21 cellular contexts compared by ENCODE assay signal in the genomic region with DNA sequence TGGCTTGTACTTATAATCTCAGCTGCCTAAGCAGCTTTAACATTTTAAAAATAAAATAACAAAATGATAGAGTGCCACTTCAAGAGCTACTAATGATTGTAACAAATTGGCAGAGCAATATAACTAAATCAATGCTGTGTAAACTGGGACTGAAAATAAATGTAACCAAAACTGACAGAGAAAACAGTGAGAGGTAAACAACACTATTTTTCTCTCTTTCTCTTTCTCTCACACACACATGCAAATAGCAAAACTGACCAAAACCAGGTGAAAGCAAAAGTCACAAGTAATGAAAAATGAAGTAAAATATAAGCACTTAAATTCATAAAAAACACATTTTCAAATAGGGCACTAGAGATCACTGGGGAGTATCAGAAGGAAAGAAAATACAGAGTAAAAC.
DNase-seq lines count a peak whose midpoint lies in the region; ATAC-seq and TF ChIP-seq lines count a peak whose summit lies in the region.
"Had no signal": no experiment of that assay in that cellular context is flagged by ENCODE, and none has a peak within 500 bp of the region (broad histone marks: within the 10 kb centered on the region; RNA-seq: fewer than 3 reads in every experiment).

No MANE protein-coding gene starts in this region.

- H3K9me3 ChIP-seq in heart left ventricle, result no peaks in the 10 kb centered on the region
- H3K9me3 ChIP-seq: heart right ventricle, right lobe of liver, upper lobe of right lung had no signal

- H3K4me1 ChIP-seq in heart left ventricle, result peaks cover 0 to 10% (median 0%) of the 10 kb centered on the region in 12 donors
- H3K4me1 ChIP-seq: right lobe of liver, upper lobe of right lung had no signal

- CTCF ChIA-PET in activated CD8-positive, alpha-beta T cell treated with anti-CD3 and anti-CD28 coated beads, Interleukin-2, amount 10 ng/mL, durations not matched to agents 7 days and 5 days (lab: Charles Lee), result interaction anchor here (1.4 kb wide), 1 partner anchor 27 kb away, joined by 4 read pairs; no protein-coding TSS in a partner anchor

- H3K27ac Mint-ChIP-seq in activated T-cell treated with anti-CD3 and anti-CD28 coated beads, Interleukin-2, amount 50 U/mL, for 72 hours, result peak overlapping the region; percentile 73
- H3K27ac Mint-ChIP-seq in activated CD8-positive, alpha-beta T cell treated with anti-CD3 and anti-CD28 coated beads, Interleukin-2, amount 10 ng/mL, durations not matched to agents 7 days and 5 days, result peak overlapping the region; percentile 54
- no peak overlapping the region for H3K27ac Mint-ChIP-seq in stimulated activated effector memory CD8-positive, alpha-beta T cell treated with anti-CD3 and anti-CD28 coated beads, Interleukin-12 subunit alpha, Interleukin-12 subunit beta, amount 100 ng/mL, for 72 hours
- H3K27ac Mint-ChIP-seq: mesothelial cell of epicardium, nephron progenitor cell had no signal

- H3K4me3 ChIP-seq in heart left ventricle, result no peak overlapping the region
- H3K4me3 ChIP-seq: heart right ventricle, right lobe of liver, upper lobe of right lung had no signal

- intact Hi-C loops in heart left ventricle (cut with DNase I), result no loop called here

- H3K27ac ChIP-seq in heart left ventricle, result no peak overlapping the region
- H3K27ac ChIP-seq: heart right ventricle, right lobe of liver, upper lobe of right lung had no signal

- peaks cover 0 to 34% (median 0%) of the 10 kb centered on the region in 9 donors for H3K36me3 ChIP-seq in heart left ventricle
- H3K36me3 ChIP-seq: right lobe of liver had no signal

- ATAC-seq in activated T-cell treated with anti-CD3 and anti-CD28 coated beads, Interleukin-2, amount 50 U/mL, for 72 hours (replicated peaks in 1 of 2), result no peak
- ATAC-seq in GM21447 (IDR thresholded peaks at IDR 0.05; ENCODE audit: unreplicated experiment) (peak; percentile 60), HG03095 (IDR thresholded peaks at IDR 0.05; ENCODE audit: unreplicated experiment) (no peak), heart left ventricle (no peak)
- no peak for ATAC-seq in activated CD8-positive, alpha-beta T cell treated with anti-CD3 and anti-CD28 coated beads, Interleukin-2, amount 10 ng/mL, durations not matched to agents 7 days and 5 days
- ATAC-seq in stimulated activated effector memory CD8-positive, alpha-beta T cell treated with anti-CD3 and anti-CD28 coated beads, Interleukin-12 subunit alpha, Interleukin-12 subunit beta, amount 100 ng/mL, for 72 hours, result no peak
- ATAC-seq: HCT116, heart right ventricle, right lobe of liver, SK-N-SH treated with all-trans-retinoic acid at 6 μM for 48 hours, upper lobe of right lung had no signal

- H3K4me1 Mint-ChIP-seq in activated T-cell treated with anti-CD3 and anti-CD28 coated beads, Interleukin-2, amount 50 U/mL, for 72 hours (ENCODE audit: low read depth), result no peaks in the 10 kb centered on the region
- peaks cover 17% of the 10 kb centered on the region for H3K4me1 Mint-ChIP-seq in activated CD8-positive, alpha-beta T cell treated with anti-CD3 and anti-CD28 coated beads, Interleukin-2, amount 10 ng/mL, durations not matched to agents 7 days and 5 days (ENCODE audit: low read depth)
- H3K4me1 Mint-ChIP-seq in stimulated activated effector memory CD8-positive, alpha-beta T cell treated with anti-CD3 and anti-CD28 coated beads, Interleukin-12 subunit alpha, Interleukin-12 subunit beta, amount 100 ng/mL, for 72 hours, result peaks cover 15% of the 10 kb centered on the region
- H3K4me1 Mint-ChIP-seq: mesothelial cell of epicardium, nephron progenitor cell had no signal

- TF ChIP-seq POLR2A in heart left ventricle (IDR thresholded peaks at IDR 0.05), result no peak

- H3K4me3 Mint-ChIP-seq in activated T-cell treated with anti-CD3 and anti-CD28 coated beads, Interleukin-2, amount 50 U/mL, for 72 hours, result peak overlapping the region in 1 of 2 donors; percentile 73
- H3K4me3 Mint-ChIP-seq in activated CD8-positive, alpha-beta T cell treated with anti-CD3 and anti-CD28 coated beads, Interleukin-2, amount 10 ng/mL, durations not matched to agents 7 days and 5 days, result peak overlapping the region; percentile 13
- peak overlapping the region; percentile 50 for H3K4me3 Mint-ChIP-seq in stimulated activated effector memory CD8-positive, alpha-beta T cell treated with anti-CD3 and anti-CD28 coated beads, Interleukin-12 subunit alpha, Interleukin-12 subunit beta, amount 100 ng/mL, for 72 hours
- H3K4me3 Mint-ChIP-seq: mesothelial cell of epicardium, nephron progenitor cell had no signal

- H3K27me3 ChIP-seq in heart left ventricle, result no peaks in the 10 kb centered on the region
- H3K27me3 ChIP-seq: heart right ventricle, right lobe of liver, upper lobe of right lung had no signal

- DNase-seq in activated T-cell treated with anti-CD3 and anti-CD28 coated beads, Interleukin-2, amount 50 U/mL, for 72 hours, result no peak
- no peak for DNase-seq in activated T-cell treated with anti-CD3 and anti-CD28 coated beads, Interleukin-2, amount 50 U/mL, for 1 hour
- DNase-seq in activated CD8-positive, alpha-beta T cell treated with anti-CD3 and anti-CD28 coated beads, Interleukin-2, amount 10 ng/mL, durations not matched to agents 7 days and 5 days, result no peak
- DNase-seq in stimulated activated effector memory CD8-positive, alpha-beta T cell treated with anti-CD3 and anti-CD28 coated beads, Interleukin-12 subunit alpha, Interleukin-12 subunit beta, amount 100 ng/mL, for 72 hours (ENCODE audit: low spot score in 2 of 2), result no peak
- DNase-seq in foreskin melanocyte, result no peak
- no peak for DNase-seq in heart left ventricle
- DNase-seq: ACHN, C1 segment of cervical spinal cord, cerebellar nuclear complex, heart right ventricle, KG1, NCI-H748 treated with DMSO at 0.1 percent for 48 hours, nephron progenitor cell, posterior cingulate gyrus, right lobe of liver, upper lobe of right lung had no signal

- POLR2A ChIA-PET in activated CD8-positive, alpha-beta T cell treated with anti-CD3 and anti-CD28 coated beads, Interleukin-2, amount 10 ng/mL, durations not matched to agents 7 days and 5 days (lab: Charles Lee), result no interaction called here

- no peak for TF ChIP-seq CTCF in heart left ventricle (IDR thresholded peaks at IDR 0.05)

- H3K9me3 Mint-ChIP-seq in activated T-cell treated with anti-CD3 and anti-CD28 coated beads, Interleukin-2, amount 50 U/mL, for 72 hours, result no peaks in the 10 kb centered on the region
- no peaks in the 10 kb centered on the region for H3K9me3 Mint-ChIP-seq in activated CD8-positive, alpha-beta T cell treated with anti-CD3 and anti-CD28 coated beads, Interleukin-2, amount 10 ng/mL, durations not matched to agents 7 days and 5 days (ENCODE audit: insufficient read depth)
- H3K9me3 Mint-ChIP-seq in stimulated activated effector memory CD8-positive, alpha-beta T cell treated with anti-CD3 and anti-CD28 coated beads, Interleukin-12 subunit alpha, Interleukin-12 subunit beta, amount 100 ng/mL, for 72 hours, result no peaks in the 10 kb centered on the region
- H3K9me3 Mint-ChIP-seq: mesothelial cell of epicardium, nephron progenitor cell had no signal

- no peaks in the 10 kb centered on the region for H3K27me3 Mint-ChIP-seq in activated T-cell treated with anti-CD3 and anti-CD28 coated beads, Interleukin-2, amount 50 U/mL, for 72 hours (ENCODE audit: low read depth)
- H3K27me3 Mint-ChIP-seq in activated CD8-positive, alpha-beta T cell treated with anti-CD3 and anti-CD28 coated beads, Interleukin-2, amount 10 ng/mL, durations not matched to agents 7 days and 5 days (ENCODE audit: low read depth), result no peaks in the 10 kb centered on the region

- no peaks in the 10 kb centered on the region for H3K36me3 Mint-ChIP-seq in activated T-cell treated with anti-CD3 and anti-CD28 coated beads, Interleukin-2, amount 50 U/mL, for 72 hours (ENCODE audit: insufficient read depth in 2 of 2)
- peaks cover 2% of the 10 kb centered on the region for H3K36me3 Mint-ChIP-seq in activated CD8-positive, alpha-beta T cell treated with anti-CD3 and anti-CD28 coated beads, Interleukin-2, amount 10 ng/mL, durations not matched to agents 7 days and 5 days (ENCODE audit: low read depth)
- H3K36me3 Mint-ChIP-seq in stimulated activated effector memory CD8-positive, alpha-beta T cell treated with anti-CD3 and anti-CD28 coated beads, Interleukin-12 subunit alpha, Interleukin-12 subunit beta, amount 100 ng/mL, for 72 hours, result peaks cover 34% of the 10 kb centered on the region
- H3K36me3 Mint-ChIP-seq: mesothelial cell of epicardium had no signal
